In the genomic region with DNA sequence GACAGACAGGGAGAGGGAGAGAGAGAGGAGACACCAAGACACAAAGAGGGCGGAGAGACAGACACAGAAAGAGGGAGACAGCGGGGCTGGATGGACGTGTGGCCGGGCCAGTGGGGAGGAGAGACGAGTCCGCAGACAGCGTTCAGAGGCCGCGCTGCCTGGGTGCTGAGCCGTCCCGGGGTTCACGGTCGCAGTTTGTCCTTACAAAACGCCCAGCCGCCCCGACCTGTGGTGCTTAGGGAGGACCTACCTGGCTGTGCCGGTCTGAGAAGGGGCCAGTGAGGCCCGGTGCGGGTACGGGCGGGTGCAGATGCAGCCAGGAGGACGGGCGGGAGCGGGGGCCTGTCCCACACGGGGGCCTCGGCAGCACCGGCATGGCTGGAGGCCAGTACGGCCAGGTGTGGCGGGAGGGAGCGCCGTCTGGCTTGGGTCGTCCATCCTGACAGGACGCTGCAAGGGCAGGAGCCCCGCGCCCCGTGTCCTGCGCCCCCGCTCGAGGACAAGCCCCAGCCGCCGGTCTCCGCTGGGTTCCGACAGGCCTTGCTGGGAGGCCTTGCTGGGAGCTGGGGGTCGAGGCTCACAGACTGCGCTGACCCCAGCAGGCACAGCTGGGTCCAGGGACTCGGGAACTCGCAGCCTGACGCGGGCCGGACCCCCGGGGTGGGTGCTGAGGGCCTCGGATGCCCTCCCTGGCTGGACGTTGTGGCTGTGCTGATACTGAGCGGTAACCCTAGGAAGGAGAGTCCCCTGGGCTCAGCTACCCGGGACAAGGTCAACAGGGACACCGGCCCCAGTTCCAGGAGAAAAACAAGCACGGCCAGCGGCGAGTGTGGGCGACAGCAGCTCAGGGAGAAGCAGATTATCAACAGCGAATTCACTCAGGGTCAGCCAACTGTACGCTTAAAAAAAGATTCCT, we compare ENCODE assay signal across 1 cellular context.
TF ChIP-seq lines count a peak whose summit lies in the region.

No MANE protein-coding gene starts in this region.

TF ChIP-seq in HepG2, 621 proteins besides CTCF, POLR2A, EP300 and RAD21 (continued from another document and continues in another):
- no peak; the same call in 1 of the 2 replicates for TF ChIP-seq ZNF879 (CRISPR knock-in tag; IDR thresholded peaks at IDR 0.05)
- TF ChIP-seq MXI1 (IDR thresholded peaks at IDR 0.05; ENCODE audit: borderline replicate concordance, low read depth, low read length), result no peak
- TF ChIP-seq, protein P1, sequence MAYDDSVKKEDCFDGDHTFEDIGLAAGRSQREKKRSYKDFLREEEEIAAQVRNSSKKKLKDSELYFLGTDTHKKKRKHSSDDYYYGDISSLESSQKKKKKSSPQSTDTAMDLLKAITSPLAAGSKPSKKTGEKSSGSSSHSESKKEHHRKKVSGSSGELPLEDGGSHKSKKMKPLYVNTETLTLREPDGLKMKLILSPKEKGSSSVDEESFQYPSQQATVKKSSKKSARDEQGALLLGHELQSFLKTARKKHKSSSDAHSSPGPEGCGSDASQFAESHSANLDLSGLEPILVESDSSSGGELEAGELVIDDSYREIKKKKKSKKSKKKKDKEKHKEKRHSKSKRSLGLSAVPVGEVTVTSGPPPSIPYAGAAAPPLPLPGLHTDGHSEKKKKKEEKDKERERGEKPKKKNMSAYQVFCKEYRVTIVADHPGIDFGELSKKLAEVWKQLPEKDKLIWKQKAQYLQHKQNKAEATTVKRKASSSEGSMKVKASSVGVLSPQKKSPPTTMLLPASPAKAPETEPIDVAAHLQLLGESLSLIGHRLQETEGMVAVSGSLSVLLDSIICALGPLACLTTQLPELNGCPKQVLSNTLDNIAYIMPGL (CRISPR knock-in tag; IDR thresholded peaks at IDR 0.05; ENCODE audit: borderline replicate concordance in 1 of 2, low read depth in 1 of 2), result 0 out of 4 replicates have a peak, but pooled peaks of 1 of the 2 experiments have one; percentile 61
- TF ChIP-seq KLF9 (CRISPR knock-in tag; IDR thresholded peaks at IDR 0.05; ENCODE audit: low read depth), result no peak; the same call in 1 of the 2 replicates
- TF ChIP-seq ZNF441 (CRISPR knock-in tag; IDR thresholded peaks at IDR 0.05; ENCODE audit: borderline replicate concordance), result 0 out of 2 replicates have a peak, but pooled peaks have one; percentile 38
- no peak for TF ChIP-seq ATRX (CRISPR knock-in tag; IDR thresholded peaks at IDR 0.05; ENCODE audit: borderline replicate concordance)
- no peak for TF ChIP-seq MAFG (CRISPR knock-in tag; IDR thresholded peaks at IDR 0.05)
- TF ChIP-seq HOXA3 (CRISPR knock-in tag; IDR thresholded peaks at IDR 0.05), result peak; percentile 41; the same call in 1 of the 2 replicates
- TF ChIP-seq ZNF782 (CRISPR knock-in tag; IDR thresholded peaks at IDR 0.05; ENCODE audit: borderline replicate concordance), result no peak; the same call in 1 of the 2 replicates
- no peak for TF ChIP-seq CHD4 (IDR thresholded peaks at IDR 0.05; ENCODE audit: borderline replicate concordance, low read length)
- TF ChIP-seq FOXA3 (CRISPR knock-in tag; IDR thresholded peaks at IDR 0.05), result no peak
- no peak for TF ChIP-seq PTBP1 (IDR thresholded peaks at IDR 0.05; ENCODE audit: low read depth, low read length, poor library complexity, severe bottlenecking)
- TF ChIP-seq GATA4 (IDR thresholded peaks at IDR 0.05; ENCODE audit: borderline replicate concordance, low read depth), result no peak
- no peak for TF ChIP-seq ZNF460 (CRISPR knock-in tag; IDR thresholded peaks at IDR 0.05; ENCODE audit: borderline replicate concordance)
- TF ChIP-seq NPAS2 (CRISPR knock-in tag; IDR thresholded peaks at IDR 0.05; ENCODE audit: borderline replicate concordance), result no peak
- 0 out of 2 replicates have a peak, but pooled peaks have one; percentile 44 for TF ChIP-seq ZNF33A (CRISPR knock-in tag; IDR thresholded peaks at IDR 0.05; ENCODE audit: borderline replicate concordance)
- TF ChIP-seq MEIS1 (CRISPR knock-in tag; IDR thresholded peaks at IDR 0.05; ENCODE audit: borderline replicate concordance), result peak; percentile 28
- TF ChIP-seq, protein P2, sequence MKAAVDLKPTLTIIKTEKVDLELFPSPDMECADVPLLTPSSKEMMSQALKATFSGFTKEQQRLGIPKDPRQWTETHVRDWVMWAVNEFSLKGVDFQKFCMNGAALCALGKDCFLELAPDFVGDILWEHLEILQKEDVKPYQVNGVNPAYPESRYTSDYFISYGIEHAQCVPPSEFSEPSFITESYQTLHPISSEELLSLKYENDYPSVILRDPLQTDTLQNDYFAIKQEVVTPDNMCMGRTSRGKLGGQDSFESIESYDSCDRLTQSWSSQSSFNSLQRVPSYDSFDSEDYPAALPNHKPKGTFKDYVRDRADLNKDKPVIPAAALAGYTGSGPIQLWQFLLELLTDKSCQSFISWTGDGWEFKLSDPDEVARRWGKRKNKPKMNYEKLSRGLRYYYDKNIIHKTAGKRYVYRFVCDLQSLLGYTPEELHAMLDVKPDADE (CRISPR knock-in tag; IDR thresholded peaks at IDR 0.05), result no peak
- TF ChIP-seq ZFP37 (CRISPR knock-in tag; IDR thresholded peaks at IDR 0.05; ENCODE audit: borderline replicate concordance), result no peak
- no peak for TF ChIP-seq SMC3 (IDR thresholded peaks at IDR 0.05; ENCODE audit: low read length)
- TF ChIP-seq, protein P3, sequence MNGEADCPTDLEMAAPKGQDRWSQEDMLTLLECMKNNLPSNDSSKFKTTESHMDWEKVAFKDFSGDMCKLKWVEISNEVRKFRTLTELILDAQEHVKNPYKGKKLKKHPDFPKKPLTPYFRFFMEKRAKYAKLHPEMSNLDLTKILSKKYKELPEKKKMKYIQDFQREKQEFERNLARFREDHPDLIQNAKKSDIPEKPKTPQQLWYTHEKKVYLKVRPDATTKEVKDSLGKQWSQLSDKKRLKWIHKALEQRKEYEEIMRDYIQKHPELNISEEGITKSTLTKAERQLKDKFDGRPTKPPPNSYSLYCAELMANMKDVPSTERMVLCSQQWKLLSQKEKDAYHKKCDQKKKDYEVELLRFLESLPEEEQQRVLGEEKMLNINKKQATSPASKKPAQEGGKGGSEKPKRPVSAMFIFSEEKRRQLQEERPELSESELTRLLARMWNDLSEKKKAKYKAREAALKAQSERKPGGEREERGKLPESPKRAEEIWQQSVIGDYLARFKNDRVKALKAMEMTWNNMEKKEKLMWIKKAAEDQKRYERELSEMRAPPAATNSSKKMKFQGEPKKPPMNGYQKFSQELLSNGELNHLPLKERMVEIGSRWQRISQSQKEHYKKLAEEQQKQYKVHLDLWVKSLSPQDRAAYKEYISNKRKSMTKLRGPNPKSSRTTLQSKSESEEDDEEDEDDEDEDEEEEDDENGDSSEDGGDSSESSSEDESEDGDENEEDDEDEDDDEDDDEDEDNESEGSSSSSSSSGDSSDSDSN (CRISPR knock-in tag; IDR thresholded peaks at IDR 0.05), result peak; percentile 93
- peak; percentile 30 for TF ChIP-seq SAP130 (CRISPR knock-in tag; IDR thresholded peaks at IDR 0.05; ENCODE audit: low read depth)
- TF ChIP-seq ZNF615 (CRISPR knock-in tag; IDR thresholded peaks at IDR 0.05; ENCODE audit: borderline replicate concordance), result no peak
- TF ChIP-seq, protein P4, sequence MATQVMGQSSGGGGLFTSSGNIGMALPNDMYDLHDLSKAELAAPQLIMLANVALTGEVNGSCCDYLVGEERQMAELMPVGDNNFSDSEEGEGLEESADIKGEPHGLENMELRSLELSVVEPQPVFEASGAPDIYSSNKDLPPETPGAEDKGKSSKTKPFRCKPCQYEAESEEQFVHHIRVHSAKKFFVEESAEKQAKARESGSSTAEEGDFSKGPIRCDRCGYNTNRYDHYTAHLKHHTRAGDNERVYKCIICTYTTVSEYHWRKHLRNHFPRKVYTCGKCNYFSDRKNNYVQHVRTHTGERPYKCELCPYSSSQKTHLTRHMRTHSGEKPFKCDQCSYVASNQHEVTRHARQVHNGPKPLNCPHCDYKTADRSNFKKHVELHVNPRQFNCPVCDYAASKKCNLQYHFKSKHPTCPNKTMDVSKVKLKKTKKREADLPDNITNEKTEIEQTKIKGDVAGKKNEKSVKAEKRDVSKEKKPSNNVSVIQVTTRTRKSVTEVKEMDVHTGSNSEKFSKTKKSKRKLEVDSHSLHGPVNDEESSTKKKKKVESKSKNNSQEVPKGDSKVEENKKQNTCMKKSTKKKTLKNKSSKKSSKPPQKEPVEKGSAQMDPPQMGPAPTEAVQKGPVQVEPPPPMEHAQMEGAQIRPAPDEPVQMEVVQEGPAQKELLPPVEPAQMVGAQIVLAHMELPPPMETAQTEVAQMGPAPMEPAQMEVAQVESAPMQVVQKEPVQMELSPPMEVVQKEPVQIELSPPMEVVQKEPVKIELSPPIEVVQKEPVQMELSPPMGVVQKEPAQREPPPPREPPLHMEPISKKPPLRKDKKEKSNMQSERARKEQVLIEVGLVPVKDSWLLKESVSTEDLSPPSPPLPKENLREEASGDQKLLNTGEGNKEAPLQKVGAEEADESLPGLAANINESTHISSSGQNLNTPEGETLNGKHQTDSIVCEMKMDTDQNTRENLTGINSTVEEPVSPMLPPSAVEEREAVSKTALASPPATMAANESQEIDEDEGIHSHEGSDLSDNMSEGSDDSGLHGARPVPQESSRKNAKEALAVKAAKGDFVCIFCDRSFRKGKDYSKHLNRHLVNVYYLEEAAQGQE (IDR thresholded peaks at IDR 0.05; ENCODE audit: borderline replicate concordance in 1 of 2, low read depth in 1 of 2, low read length in 2 of 2), result no peak; a peak in 1 of 4 replicates
- TF ChIP-seq ZSCAN21 (CRISPR knock-in tag; IDR thresholded peaks at IDR 0.05; ENCODE audit: borderline replicate concordance), result peak; percentile 76; the same call in 1 of the 2 replicates
- TF ChIP-seq RELA (CRISPR knock-in tag; IDR thresholded peaks at IDR 0.05), result no peak
- TF ChIP-seq, protein P5, sequence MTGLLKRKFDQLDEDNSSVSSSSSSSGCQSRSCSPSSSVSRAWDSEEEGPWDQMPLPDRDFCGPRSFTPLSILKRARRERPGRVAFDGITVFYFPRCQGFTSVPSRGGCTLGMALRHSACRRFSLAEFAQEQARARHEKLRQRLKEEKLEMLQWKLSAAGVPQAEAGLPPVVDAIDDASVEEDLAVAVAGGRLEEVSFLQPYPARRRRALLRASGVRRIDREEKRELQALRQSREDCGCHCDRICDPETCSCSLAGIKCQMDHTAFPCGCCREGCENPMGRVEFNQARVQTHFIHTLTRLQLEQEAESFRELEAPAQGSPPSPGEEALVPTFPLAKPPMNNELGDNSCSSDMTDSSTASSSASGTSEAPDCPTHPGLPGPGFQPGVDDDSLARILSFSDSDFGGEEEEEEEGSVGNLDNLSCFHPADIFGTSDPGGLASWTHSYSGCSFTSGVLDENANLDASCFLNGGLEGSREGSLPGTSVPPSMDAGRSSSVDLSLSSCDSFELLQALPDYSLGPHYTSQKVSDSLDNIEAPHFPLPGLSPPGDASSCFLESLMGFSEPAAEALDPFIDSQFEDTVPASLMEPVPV (CRISPR knock-in tag; IDR thresholded peaks at IDR 0.05), result 0 out of 2 replicates have a peak, but pooled peaks have one; percentile 62
- TF ChIP-seq, protein P6, sequence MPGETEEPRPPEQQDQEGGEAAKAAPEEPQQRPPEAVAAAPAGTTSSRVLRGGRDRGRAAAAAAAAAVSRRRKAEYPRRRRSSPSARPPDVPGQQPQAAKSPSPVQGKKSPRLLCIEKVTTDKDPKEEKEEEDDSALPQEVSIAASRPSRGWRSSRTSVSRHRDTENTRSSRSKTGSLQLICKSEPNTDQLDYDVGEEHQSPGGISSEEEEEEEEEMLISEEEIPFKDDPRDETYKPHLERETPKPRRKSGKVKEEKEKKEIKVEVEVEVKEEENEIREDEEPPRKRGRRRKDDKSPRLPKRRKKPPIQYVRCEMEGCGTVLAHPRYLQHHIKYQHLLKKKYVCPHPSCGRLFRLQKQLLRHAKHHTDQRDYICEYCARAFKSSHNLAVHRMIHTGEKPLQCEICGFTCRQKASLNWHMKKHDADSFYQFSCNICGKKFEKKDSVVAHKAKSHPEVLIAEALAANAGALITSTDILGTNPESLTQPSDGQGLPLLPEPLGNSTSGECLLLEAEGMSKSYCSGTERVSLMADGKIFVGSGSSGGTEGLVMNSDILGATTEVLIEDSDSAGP (CRISPR knock-in tag; IDR thresholded peaks at IDR 0.05; ENCODE audit: borderline replicate concordance), result peak; percentile 64
- peak; percentile 25; the same call in 1 of the 2 replicates for TF ChIP-seq KMT2A (CRISPR knock-in tag; IDR thresholded peaks at IDR 0.05)
- TF ChIP-seq, protein P7, sequence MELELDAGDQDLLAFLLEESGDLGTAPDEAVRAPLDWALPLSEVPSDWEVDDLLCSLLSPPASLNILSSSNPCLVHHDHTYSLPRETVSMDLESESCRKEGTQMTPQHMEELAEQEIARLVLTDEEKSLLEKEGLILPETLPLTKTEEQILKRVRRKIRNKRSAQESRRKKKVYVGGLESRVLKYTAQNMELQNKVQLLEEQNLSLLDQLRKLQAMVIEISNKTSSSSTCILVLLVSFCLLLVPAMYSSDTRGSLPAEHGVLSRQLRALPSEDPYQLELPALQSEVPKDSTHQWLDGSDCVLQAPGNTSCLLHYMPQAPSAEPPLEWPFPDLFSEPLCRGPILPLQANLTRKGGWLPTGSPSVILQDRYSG (CRISPR knock-in tag; IDR thresholded peaks at IDR 0.05), result no peak
- peak; percentile 22; the same call in 1 of the 2 replicates for TF ChIP-seq DR1 (CRISPR knock-in tag; IDR thresholded peaks at IDR 0.05)
- peak; percentile 46 for TF ChIP-seq TAF15 (IDR thresholded peaks at IDR 0.05; ENCODE audit: low read depth, low read length, poor library complexity, severe bottlenecking)
- TF ChIP-seq, protein P8, sequence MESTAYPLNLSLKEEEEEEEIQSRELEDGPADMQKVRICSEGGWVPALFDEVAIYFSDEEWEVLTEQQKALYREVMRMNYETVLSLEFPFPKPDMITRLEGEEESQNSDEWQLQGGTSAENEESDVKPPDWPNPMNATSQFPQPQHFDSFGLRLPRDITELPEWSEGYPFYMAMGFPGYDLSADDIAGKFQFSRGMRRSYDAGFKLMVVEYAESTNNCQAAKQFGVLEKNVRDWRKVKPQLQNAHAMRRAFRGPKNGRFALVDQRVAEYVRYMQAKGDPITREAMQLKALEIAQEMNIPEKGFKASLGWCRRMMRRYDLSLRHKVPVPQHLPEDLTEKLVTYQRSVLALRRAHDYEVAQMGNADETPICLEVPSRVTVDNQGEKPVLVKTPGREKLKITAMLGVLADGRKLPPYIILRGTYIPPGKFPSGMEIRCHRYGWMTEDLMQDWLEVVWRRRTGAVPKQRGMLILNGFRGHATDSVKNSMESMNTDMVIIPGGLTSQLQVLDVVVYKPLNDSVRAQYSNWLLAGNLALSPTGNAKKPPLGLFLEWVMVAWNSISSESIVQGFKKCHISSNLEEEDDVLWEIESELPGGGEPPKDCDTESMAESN (CRISPR knock-in tag; conservative IDR thresholded peaks at IDR 0.05), result peak; percentile 64; the same call in 1 of the 2 replicates
- peak; percentile 37; the same call in 1 of the 2 replicates for TF ChIP-seq ZNF563 (CRISPR knock-in tag; IDR thresholded peaks at IDR 0.05)
- TF ChIP-seq, protein P9, sequence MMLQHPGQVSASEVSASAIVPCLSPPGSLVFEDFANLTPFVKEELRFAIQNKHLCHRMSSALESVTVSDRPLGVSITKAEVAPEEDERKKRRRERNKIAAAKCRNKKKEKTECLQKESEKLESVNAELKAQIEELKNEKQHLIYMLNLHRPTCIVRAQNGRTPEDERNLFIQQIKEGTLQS (CRISPR knock-in tag; IDR thresholded peaks at IDR 0.05), result no peak
- no peak for TF ChIP-seq ZFAT (CRISPR knock-in tag; conservative IDR thresholded peaks at IDR 0.05)
- TF ChIP-seq AKAP8 (CRISPR knock-in tag; IDR thresholded peaks at IDR 0.05), result peak; percentile 91
- TF ChIP-seq, protein P10, sequence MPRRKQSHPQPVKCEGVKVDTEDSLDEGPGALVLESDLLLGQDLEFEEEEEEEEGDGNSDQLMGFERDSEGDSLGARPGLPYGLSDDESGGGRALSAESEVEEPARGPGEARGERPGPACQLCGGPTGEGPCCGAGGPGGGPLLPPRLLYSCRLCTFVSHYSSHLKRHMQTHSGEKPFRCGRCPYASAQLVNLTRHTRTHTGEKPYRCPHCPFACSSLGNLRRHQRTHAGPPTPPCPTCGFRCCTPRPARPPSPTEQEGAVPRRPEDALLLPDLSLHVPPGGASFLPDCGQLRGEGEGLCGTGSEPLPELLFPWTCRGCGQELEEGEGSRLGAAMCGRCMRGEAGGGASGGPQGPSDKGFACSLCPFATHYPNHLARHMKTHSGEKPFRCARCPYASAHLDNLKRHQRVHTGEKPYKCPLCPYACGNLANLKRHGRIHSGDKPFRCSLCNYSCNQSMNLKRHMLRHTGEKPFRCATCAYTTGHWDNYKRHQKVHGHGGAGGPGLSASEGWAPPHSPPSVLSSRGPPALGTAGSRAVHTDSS (CRISPR knock-in tag; conservative IDR thresholded peaks at IDR 0.05), result no peak
